In the genomic region with DNA sequence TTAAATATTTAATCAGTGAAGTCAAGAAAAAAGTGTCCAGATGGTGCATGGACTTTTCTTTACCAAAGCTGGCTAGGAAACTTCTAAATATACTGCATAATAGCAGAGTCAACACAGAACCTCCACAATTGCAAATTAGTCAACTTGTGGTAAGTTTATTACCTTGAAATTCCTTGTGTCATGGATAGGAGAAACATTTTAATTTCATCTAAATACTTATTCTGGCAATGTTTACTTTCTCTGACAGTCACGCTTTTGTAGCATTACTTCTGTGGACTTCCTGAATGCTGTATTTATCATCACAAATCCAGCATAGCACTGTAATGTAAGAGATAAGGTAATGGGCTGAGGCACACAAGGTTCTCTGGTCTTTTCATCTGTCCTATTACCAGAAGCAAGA, we compare ENCODE assay signal across 23 cellular contexts.
"Had no signal": no experiment of that assay in that cellular context is flagged by ENCODE, and none has a peak within 500 bp of the region (broad histone marks: within the 10 kb centered on the region; RNA-seq: fewer than 3 reads in every experiment).

No MANE protein-coding gene starts in this region.

- DNase-seq: activated B cell treated with CpG ODN at 0.5 μM for 24 hours; activated CD4-positive, alpha-beta T cell treated with anti-CD3 and anti-CD28 coated beads for 1 hour; activated CD4-positive, alpha-beta T cell treated with anti-CD3 and anti-CD28 coated beads, Interleukin-2, amount 10 ng/mL, durations not matched to agents 24 days and 14 days; activated CD4-positive, alpha-beta T cell treated with anti-CD3 and anti-CD28 coated beads, Interleukin-2, amount 50 U/mL, for 48 hours; activated CD8-positive, alpha-beta memory T cell treated with anti-CD3 and anti-CD28 coated beads, Interleukin-2, amount 10 ng/mL, durations not matched to agents 7 days and 5 days; activated effector memory CD4-positive, alpha-beta T cell treated with anti-CD3 and anti-CD28 coated beads, Interleukin-2, amount 50 U/mL, for 16 hours; activated naive CD4-positive, alpha-beta T cell treated with Interleukin-2 at 50 U/mL for 16 hours; activated naive CD8-positive, alpha-beta T cell treated with anti-CD3 and anti-CD28 coated beads, Interleukin-2, amount 50 U/mL, for 24 hours; activated T-cell treated with anti-CD3 and anti-CD28 coated beads, Interleukin-2, amount 50 U/mL, for 24 hours; MG63; MV-4-11; NCI-H1105; NCI-H1436; NCI-H1694 treated with DMSO at 0.1 percent for 48 hours; NCI-H2029 treated with DMSO at 0.1 percent for 48 hours; NCI-H345; NCI-H510A; NCI-H526 treated with DMSO at 0.1 percent for 48 hours; PC-9; SIG-M5; T-helper 17 cell; T-helper 9 cell had no signal

- H3K27me3 ChIP-seq: MG63 had no signal

- H3K9me3 ChIP-seq: MG63 had no signal

- H3K36me3 ChIP-seq: MG63 had no signal

- H3K4me3 ChIP-seq: MG63, PC-9 had no signal

- ATAC-seq: activated CD8-positive, alpha-beta memory T cell treated with anti-CD3 and anti-CD28 coated beads, Interleukin-2, amount 10 ng/mL, durations not matched to agents 7 days and 5 days; activated naive CD4-positive, alpha-beta T cell treated with anti-CD3 and anti-CD28 coated beads, Interleukin-2, amount 50 U/mL, for 72 hours; activated naive CD8-positive, alpha-beta T cell treated with anti-CD3 and anti-CD28 coated beads, Interleukin-2, amount 50 U/mL, for 24 hours; T-helper 17 cell had no signal
